ENCODE assay signal across 9 cellular contexts in the genomic region with DNA sequence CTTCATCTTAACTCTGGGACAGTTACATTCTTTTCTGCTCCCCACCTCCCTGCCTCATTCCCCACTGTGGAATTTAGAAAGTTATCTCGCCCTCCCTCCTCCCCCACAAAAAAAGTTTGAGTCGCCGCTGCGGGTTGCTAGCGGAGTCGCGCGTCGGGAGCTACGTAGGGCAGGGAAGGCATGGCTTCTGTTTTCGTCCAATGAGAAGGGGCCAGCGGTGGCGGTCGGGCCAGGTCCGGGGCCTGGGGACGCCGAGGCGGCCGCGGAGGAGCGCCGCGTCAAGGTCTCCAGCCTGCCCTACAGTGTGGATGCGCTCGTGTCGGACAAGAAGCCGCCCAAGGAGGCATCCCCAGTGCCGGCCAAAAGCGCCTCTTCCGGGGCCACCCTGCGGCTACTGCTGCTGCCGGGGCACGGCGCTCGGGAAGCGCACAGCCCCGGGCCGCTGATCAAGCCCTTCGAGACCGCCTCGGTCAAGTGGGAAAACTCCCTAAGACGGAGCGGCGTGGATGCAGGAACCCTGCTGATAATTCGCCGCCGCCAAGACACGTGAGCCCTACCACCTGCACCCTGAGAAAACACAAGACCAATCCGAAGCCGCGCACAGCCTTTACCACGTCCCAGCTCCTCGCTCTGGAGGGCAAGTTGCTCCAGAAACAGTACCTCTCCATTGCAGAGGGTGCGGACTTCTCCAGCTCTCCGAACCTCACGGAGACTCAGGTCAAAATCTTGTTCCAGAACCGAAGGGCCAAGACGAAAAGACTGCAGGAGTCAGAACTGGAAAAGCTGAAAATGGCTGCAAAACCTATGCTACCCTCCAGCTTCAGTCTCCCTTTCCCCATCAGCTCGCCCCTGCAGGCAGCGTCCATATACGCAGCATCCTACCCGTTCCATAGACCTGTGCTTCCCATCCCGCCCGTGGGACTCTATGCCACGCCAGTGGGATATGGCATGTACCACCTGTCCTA. TPM values are rescaled to one million over a fixed set of nuclear protein-coding genes. Genes with fewer than 3 reads are reported as not detected.
DNase-seq lines count a peak whose midpoint lies in the region; ATAC-seq and TF ChIP-seq lines count a peak whose summit lies in the region.
"Had no signal": no experiment of that assay in that cellular context is flagged by ENCODE, and none has a peak within 500 bp of the region (broad histone marks: within the 10 kb centered on the region; RNA-seq: fewer than 3 reads in every experiment).

No MANE protein-coding gene starts in this region.

- TF ChIP-seq CTCF in choroid plexus epithelial cell (conservative IDR thresholded peaks at IDR 0.05; ENCODE audit: low read depth, low read length) (no peak), mesothelial cell of epicardium (IDR thresholded peaks at IDR 0.05; ENCODE audit: unreplicated experiment) (no peak), lower leg skin (IDR thresholded peaks at IDR 0.05) (no peak)

- peak overlapping the region; percentile 59 for H3K4me3 Mint-ChIP-seq in mesothelial cell of epicardium

- in situ Hi-C loops in GM23248 (cut with MboI) = no loop called here

- no peaks in the 10 kb centered on the region for H3K9me2 ChIP-seq in GM23248 (ENCODE audit: insufficient read depth)

- peaks cover 37% of the 10 kb centered on the region for H3K27me3 ChIP-seq in GM23248 (replicated peaks; ENCODE audit: insufficient read depth)

- no peak overlapping the region for H3K27ac ChIP-seq in GM23248

- H2AFZ ChIP-seq in GM23248 = peak overlapping the region; percentile 54

- H3K27me3 Mint-ChIP-seq in mesothelial cell of epicardium (ENCODE audit: low read depth) = peaks cover 96% of the 10 kb centered on the region

- no peaks in the 10 kb centered on the region for H3K9me3 ChIP-seq in GM23248 (ENCODE audit: low read depth)

- no peak overlapping the region for H3K27ac Mint-ChIP-seq in mesothelial cell of epicardium

- no peaks in the 10 kb centered on the region for H3K9me3 Mint-ChIP-seq in mesothelial cell of epicardium

- H3K4me2 ChIP-seq in GM23248 (ENCODE audit: unreplicated experiment) = peak overlapping the region; percentile 24

- peak overlapping the region; percentile 21 for H3K4me3 ChIP-seq in GM23248
- no peak overlapping the region for H3K4me3 ChIP-seq in choroid plexus epithelial cell (ENCODE audit: low read depth, low read length)
- H3K4me3 ChIP-seq in lower leg skin (ENCODE audit: low read depth, poor library complexity, severe bottlenecking) = no peak overlapping the region

- DNase-seq in GM23248 = peak; percentile 26
- DNase-seq in activated CD4-positive, alpha-beta T cell treated with anti-CD3 and anti-CD28 coated beads for 1 hour = peak; percentile 32
- peak; percentile 1 for DNase-seq in choroid plexus epithelial cell (ENCODE audit: low read depth)
- no peak for DNase-seq in mesothelial cell of epicardium (ENCODE audit: low spot score in 2 of 2, unreplicated experiment in 2 of 2)
- DNase-seq in stimulated activated CD8-positive, alpha-beta memory T cell treated with anti-CD3 and anti-CD28 coated beads, Interleukin-2, amount 100 ng/mL, for 48 hours (ENCODE audit: low read depth in 2 of 2) = peak; percentile 44 to 52
- no peak for DNase-seq in lower leg skin (ENCODE audit: low spot score in 2 of 2)
- DNase-seq in epidermal melanocyte (ENCODE audit: insufficient read length, low spot score) = no peak

- no peak for ATAC-seq in HG03175 (IDR thresholded peaks at IDR 0.05; ENCODE audit: unreplicated experiment)

- TF ChIP-seq POLR2A in lower leg skin (IDR thresholded peaks at IDR 0.05) = no peak

- WGBS in GM23248 (ENCODE audit: low coverage in 1 of 2, low lambda C conversion rate in 2 of 2, missing lambda C conversion rate in 2 of 2), 2 experiments = 5 to 7% methylated on average over 62 to 63 of the region's 65 CpGs
- WGBS in lower leg skin, 2 donors = 5% methylated on average over 36 to 43 of the region's 65 CpGs

- H3K36me3 Mint-ChIP-seq in mesothelial cell of epicardium = no peaks in the 10 kb centered on the region

- H3K4me1 Mint-ChIP-seq in mesothelial cell of epicardium = peaks cover 9% of the 10 kb centered on the region

- no peak overlapping the region for H3K9ac ChIP-seq in GM23248

- H3F3A ChIP-seq in GM23248 (ENCODE audit: insufficient read depth) = no peaks in the 10 kb centered on the region

- H4K20me1 ChIP-seq in GM23248 (ENCODE audit: insufficient read depth) = no peaks in the 10 kb centered on the region

- H3K36me3 ChIP-seq in GM23248 (ENCODE audit: low read depth) = no peaks in the 10 kb centered on the region

- intact Hi-C loops in lower leg skin (cut with DNase I; ENCODE audit: low total_unique reads) = no loop called here

- no peaks in the 10 kb centered on the region for H3K79me2 ChIP-seq in GM23248 (ENCODE audit: insufficient read depth)

- H3K4me1 ChIP-seq in GM23248 (ENCODE audit: insufficient read depth) = no peaks in the 10 kb centered on the region

RNA-seq across cellular contexts. Expression of gene OR4D1, which starts 8.9 kb away (rescaled TPM):
- not detected in 2 replicates for total RNA-seq in GM23248 (2014; rRNA removed; shearing (Covaris generic))
- not detected in 2 replicates for polyA plus RNA-seq in GM23248 (2016; fragmentation: Nextera tagmentation; extraction: Ambion mirVana)
- not detected in 3 replicates for total RNA-seq in mesothelial cell of epicardium
- total RNA-seq in lower leg skin = under 1 TPM in 1 of 4 donors, not detected in 3; 0.17 TPM
- total RNA-seq: myocyte had no signal

RNA-seq across cellular contexts. Expression of gene OR4D2, which starts 9.7 kb away (rescaled TPM):
- not detected in 2 replicates for total RNA-seq in GM23248 (2014; rRNA removed; shearing (Covaris generic))
- polyA plus RNA-seq in GM23248 (2016; fragmentation: Nextera tagmentation; extraction: Ambion mirVana) = not detected in 2 replicates
- total RNA-seq in mesothelial cell of epicardium (not detected in 3 replicates), lower leg skin (not detected)
- total RNA-seq: myocyte had no signal

RNA-seq across cellular contexts. Expression of gene EPX, which starts 35.4 kb away (rescaled TPM):
- not detected in 2 replicates for total RNA-seq in GM23248 (2014; rRNA removed; shearing (Covaris generic))
- polyA plus RNA-seq in GM23248 (2016; fragmentation: Nextera tagmentation; extraction: Ambion mirVana) = not detected in 2 replicates
- not detected in 3 replicates for total RNA-seq in mesothelial cell of epicardium
- not detected for total RNA-seq in lower leg skin
- total RNA-seq: myocyte had no signal

Comparison
In these comparisons a context has a peak if more than half of its experiments do, and no peak if none do; other contexts are left out.
1. DNase-seq: peak in GM23248 (single experiment), activated CD4-positive, alpha-beta T cell treated with anti-CD3 and anti-CD28 coated beads for 1 hour (single experiment), choroid plexus epithelial cell (single experiment) and stimulated activated CD8-positive, alpha-beta memory T cell treated with anti-CD3 and anti-CD28 coated beads, Interleukin-2, amount 100 ng/mL, for 48 hours (2 of 2); none in mesothelial cell of epicardium (0 of 2), lower leg skin (0 of 2) and epidermal melanocyte (single experiment).